ENCODE assay signal across 1 cellular context in the genomic region with DNA sequence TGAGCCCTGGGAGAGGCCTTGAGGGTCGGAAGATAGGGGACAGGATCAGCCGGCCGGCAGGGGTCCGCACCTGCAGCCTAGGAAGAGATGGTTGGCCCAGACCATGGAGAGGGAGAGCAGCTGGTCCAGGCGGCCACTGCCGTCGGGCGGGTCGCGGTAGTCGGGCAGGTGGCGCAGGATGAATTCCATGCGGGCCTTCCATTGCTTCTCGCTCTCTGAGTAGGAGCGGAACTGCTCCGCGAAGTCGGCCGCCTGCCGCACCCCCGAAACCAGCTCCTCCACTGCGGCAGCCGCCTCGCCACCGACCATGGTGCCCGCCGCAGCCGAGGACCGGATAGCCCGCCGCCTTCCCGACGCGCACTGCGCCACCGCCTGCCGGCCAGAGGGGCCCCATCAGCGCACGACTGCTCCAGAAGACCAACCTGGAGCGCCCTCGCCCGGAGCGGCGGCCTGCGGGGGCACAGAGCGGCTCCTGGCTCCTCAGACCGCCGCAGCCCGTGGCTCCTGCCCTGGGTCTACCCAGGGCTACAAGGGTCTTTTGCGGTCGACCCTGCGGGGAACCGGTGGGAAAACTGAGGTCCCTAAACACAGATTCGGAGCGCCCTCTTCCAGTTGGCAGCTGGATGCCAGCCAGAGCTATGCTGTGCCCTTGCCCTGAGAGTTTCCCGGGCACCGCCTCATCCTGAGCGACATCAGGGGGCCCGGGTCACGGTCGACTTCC.
TF ChIP-seq lines count a peak whose summit lies in the region.

A gene with protein sequence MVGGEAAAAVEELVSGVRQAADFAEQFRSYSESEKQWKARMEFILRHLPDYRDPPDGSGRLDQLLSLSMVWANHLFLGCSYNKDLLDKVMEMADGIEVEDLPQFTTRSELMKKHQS (minus strand): TSS at position 336 of the 721 bp plus-strand sequence. CDS start 27 bp downstream, at position 309.

TF ChIP-seq in HepG2, 621 proteins besides CTCF, POLR2A, EP300 and RAD21 (continued from another document and continues in another):
- TF ChIP-seq, protein P1, sequence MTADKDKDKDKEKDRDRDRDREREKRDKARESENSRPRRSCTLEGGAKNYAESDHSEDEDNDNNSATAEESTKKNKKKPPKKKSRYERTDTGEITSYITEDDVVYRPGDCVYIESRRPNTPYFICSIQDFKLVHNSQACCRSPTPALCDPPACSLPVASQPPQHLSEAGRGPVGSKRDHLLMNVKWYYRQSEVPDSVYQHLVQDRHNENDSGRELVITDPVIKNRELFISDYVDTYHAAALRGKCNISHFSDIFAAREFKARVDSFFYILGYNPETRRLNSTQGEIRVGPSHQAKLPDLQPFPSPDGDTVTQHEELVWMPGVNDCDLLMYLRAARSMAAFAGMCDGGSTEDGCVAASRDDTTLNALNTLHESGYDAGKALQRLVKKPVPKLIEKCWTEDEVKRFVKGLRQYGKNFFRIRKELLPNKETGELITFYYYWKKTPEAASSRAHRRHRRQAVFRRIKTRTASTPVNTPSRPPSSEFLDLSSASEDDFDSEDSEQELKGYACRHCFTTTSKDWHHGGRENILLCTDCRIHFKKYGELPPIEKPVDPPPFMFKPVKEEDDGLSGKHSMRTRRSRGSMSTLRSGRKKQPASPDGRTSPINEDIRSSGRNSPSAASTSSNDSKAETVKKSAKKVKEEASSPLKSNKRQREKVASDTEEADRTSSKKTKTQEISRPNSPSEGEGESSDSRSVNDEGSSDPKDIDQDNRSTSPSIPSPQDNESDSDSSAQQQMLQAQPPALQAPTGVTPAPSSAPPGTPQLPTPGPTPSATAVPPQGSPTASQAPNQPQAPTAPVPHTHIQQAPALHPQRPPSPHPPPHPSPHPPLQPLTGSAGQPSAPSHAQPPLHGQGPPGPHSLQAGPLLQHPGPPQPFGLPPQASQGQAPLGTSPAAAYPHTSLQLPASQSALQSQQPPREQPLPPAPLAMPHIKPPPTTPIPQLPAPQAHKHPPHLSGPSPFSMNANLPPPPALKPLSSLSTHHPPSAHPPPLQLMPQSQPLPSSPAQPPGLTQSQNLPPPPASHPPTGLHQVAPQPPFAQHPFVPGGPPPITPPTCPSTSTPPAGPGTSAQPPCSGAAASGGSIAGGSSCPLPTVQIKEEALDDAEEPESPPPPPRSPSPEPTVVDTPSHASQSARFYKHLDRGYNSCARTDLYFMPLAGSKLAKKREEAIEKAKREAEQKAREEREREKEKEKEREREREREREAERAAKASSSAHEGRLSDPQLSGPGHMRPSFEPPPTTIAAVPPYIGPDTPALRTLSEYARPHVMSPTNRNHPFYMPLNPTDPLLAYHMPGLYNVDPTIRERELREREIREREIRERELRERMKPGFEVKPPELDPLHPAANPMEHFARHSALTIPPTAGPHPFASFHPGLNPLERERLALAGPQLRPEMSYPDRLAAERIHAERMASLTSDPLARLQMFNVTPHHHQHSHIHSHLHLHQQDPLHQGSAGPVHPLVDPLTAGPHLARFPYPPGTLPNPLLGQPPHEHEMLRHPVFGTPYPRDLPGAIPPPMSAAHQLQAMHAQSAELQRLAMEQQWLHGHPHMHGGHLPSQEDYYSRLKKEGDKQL (CRISPR knock-in tag; IDR thresholded peaks at IDR 0.05; ENCODE audit: low read depth): peak; percentile 69; the same call in 1 of the 2 replicates
- TF ChIP-seq, protein P2, sequence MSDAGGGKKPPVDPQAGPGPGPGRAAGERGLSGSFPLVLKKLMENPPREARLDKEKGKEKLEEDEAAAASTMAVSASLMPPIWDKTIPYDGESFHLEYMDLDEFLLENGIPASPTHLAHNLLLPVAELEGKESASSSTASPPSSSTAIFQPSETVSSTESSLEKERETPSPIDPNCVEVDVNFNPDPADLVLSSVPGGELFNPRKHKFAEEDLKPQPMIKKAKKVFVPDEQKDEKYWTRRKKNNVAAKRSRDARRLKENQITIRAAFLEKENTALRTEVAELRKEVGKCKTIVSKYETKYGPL (CRISPR knock-in tag; IDR thresholded peaks at IDR 0.05): peak; percentile 71
- TF ChIP-seq, protein P3, sequence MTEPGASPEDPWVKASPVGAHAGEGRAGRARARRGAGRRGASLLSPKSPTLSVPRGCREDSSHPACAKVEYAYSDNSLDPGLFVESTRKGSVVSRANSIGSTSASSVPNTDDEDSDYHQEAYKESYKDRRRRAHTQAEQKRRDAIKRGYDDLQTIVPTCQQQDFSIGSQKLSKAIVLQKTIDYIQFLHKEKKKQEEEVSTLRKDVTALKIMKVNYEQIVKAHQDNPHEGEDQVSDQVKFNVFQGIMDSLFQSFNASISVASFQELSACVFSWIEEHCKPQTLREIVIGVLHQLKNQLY (CRISPR knock-in tag; IDR thresholded peaks at IDR 0.05): 0 out of 2 replicates have a peak, but pooled peaks have one; percentile 59
- TF ChIP-seq MTF2 (CRISPR knock-in tag; IDR thresholded peaks at IDR 0.05; ENCODE audit: borderline replicate concordance): no peak; the same call in 1 of the 2 replicates
- no peak for TF ChIP-seq ZNF296 (CRISPR knock-in tag; conservative IDR thresholded peaks at IDR 0.05)
- peak; percentile 76; the same call in 1 of the 2 replicates for TF ChIP-seq ZBTB8A (CRISPR knock-in tag; IDR thresholded peaks at IDR 0.05; ENCODE audit: borderline replicate concordance, low read depth)
- TF ChIP-seq SOX5 (CRISPR knock-in tag; IDR thresholded peaks at IDR 0.05; ENCODE audit: borderline replicate concordance): peak; percentile 75; the same call in 1 of the 2 replicates
- peak; percentile 99 for TF ChIP-seq ATF7-NPFF (CRISPR knock-in tag; IDR thresholded peaks at IDR 0.05; ENCODE audit: low read depth)
- TF ChIP-seq SMC3 (IDR thresholded peaks at IDR 0.05; ENCODE audit: low read length): peak; percentile 31; the same call in 1 of the 2 replicates
- TF ChIP-seq ZNF331 (CRISPR knock-in tag; IDR thresholded peaks at IDR 0.05): peak; percentile 86
- no peak for TF ChIP-seq ZNF367 (CRISPR knock-in tag; IDR thresholded peaks at IDR 0.05; ENCODE audit: borderline replicate concordance)
- peak; percentile 64; the same call in 1 of the 2 replicates for TF ChIP-seq HIVEP1 (CRISPR knock-in tag; IDR thresholded peaks at IDR 0.05)
- TF ChIP-seq ZSCAN29 (CRISPR knock-in tag; conservative IDR thresholded peaks at IDR 0.05): peak; percentile 81; the same call in 1 of the 2 replicates
- peak; percentile 99 for TF ChIP-seq SPEN (CRISPR knock-in tag; IDR thresholded peaks at IDR 0.05; ENCODE audit: low read depth)
- TF ChIP-seq ZNF124 (CRISPR knock-in tag; IDR thresholded peaks at IDR 0.05): peak; percentile 92
- TF ChIP-seq ZFAT (CRISPR knock-in tag; conservative IDR thresholded peaks at IDR 0.05): peak; percentile 77; the same call in 1 of the 2 replicates
- TF ChIP-seq, protein P4, sequence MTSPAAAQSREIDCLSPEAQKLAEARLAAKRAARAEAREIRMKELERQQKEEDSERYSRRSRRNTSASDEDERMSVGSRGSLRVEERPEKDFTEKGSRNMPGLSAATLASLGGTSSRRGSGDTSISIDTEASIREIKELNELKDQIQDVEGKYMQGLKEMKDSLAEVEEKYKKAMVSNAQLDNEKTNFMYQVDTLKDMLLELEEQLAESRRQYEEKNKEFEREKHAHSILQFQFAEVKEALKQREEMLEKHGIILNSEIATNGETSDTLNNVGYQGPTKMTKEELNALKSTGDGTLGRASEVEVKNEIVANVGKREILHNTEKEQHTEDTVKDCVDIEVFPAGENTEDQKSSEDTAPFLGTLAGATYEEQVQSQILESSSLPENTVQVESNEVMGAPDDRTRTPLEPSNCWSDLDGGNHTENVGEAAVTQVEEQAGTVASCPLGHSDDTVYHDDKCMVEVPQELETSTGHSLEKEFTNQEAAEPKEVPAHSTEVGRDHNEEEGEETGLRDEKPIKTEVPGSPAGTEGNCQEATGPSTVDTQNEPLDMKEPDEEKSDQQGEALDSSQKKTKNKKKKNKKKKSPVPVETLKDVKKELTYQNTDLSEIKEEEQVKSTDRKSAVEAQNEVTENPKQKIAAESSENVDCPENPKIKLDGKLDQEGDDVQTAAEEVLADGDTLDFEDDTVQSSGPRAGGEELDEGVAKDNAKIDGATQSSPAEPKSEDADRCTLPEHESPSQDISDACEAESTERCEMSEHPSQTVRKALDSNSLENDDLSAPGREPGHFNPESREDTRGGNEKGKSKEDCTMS (CRISPR knock-in tag; conservative IDR thresholded peaks at IDR 0.05): 0 out of 2 replicates have a peak, but pooled peaks have one; percentile 46
- TF ChIP-seq, protein P5, sequence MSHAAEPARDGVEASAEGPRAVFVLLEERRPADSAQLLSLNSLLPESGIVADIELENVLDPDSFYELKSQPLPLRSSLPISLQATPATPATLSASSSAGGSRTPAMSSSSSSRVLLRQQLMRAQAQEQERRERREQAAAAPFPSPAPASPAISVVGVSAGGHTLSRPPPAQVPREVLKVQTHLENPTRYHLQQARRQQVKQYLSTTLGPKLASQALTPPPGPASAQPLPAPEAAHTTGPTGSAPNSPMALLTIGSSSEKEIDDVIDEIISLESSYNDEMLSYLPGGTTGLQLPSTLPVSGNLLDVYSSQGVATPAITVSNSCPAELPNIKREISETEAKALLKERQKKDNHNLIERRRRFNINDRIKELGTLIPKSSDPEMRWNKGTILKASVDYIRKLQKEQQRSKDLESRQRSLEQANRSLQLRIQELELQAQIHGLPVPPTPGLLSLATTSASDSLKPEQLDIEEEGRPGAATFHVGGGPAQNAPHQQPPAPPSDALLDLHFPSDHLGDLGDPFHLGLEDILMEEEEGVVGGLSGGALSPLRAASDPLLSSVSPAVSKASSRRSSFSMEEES (CRISPR knock-in tag; IDR thresholded peaks at IDR 0.05): peak; percentile 83
- TF ChIP-seq RXRA (CRISPR knock-in tag; IDR thresholded peaks at IDR 0.05): peak; percentile 90
- TF ChIP-seq XBP1 (CRISPR knock-in tag; IDR thresholded peaks at IDR 0.05): no peak
- no peak for TF ChIP-seq ATF1 (CRISPR knock-in tag; IDR thresholded peaks at IDR 0.05)
- TF ChIP-seq ZNF549 (CRISPR knock-in tag; IDR thresholded peaks at IDR 0.05): 0 out of 2 replicates have a peak, but pooled peaks have one; percentile 28
- TF ChIP-seq NFKBIZ (CRISPR knock-in tag; IDR thresholded peaks at IDR 0.05): 0 out of 2 replicates have a peak, but pooled peaks have one; percentile 51
- no peak for TF ChIP-seq SIN3A (IDR thresholded peaks at IDR 0.05; ENCODE audit: borderline replicate concordance, low read depth, low read length)
- 0 out of 2 replicates have a peak, but pooled peaks have one; percentile 24 for TF ChIP-seq SIX1 (CRISPR knock-in tag; IDR thresholded peaks at IDR 0.05; ENCODE audit: borderline replicate concordance)
- TF ChIP-seq NR1H2 (CRISPR knock-in tag; IDR thresholded peaks at IDR 0.05; ENCODE audit: borderline replicate concordance, low read depth): no peak; the same call in 1 of the 2 replicates
- TF ChIP-seq NFIB (CRISPR knock-in tag; IDR thresholded peaks at IDR 0.05; ENCODE audit: borderline replicate concordance): no peak
- TF ChIP-seq NRL (CRISPR knock-in tag; IDR thresholded peaks at IDR 0.05; ENCODE audit: borderline replicate concordance): peak; percentile 97
- TF ChIP-seq MXD4 (CRISPR knock-in tag; IDR thresholded peaks at IDR 0.05): peak; percentile 85
- TF ChIP-seq ZNF510 (CRISPR knock-in tag; IDR thresholded peaks at IDR 0.05; ENCODE audit: low read depth): peak; percentile 94; the same call in 1 of the 2 replicates
- 0 out of 2 replicates have a peak, but pooled peaks have one; percentile 78 for TF ChIP-seq ZNF160 (CRISPR knock-in tag; IDR thresholded peaks at IDR 0.05)
- TF ChIP-seq MYNN (CRISPR knock-in tag; IDR thresholded peaks at IDR 0.05; ENCODE audit: low read depth): no peak
- TF ChIP-seq KMT2A (CRISPR knock-in tag; IDR thresholded peaks at IDR 0.05): peak; percentile 98
- no peak for TF ChIP-seq HDAC6 (IDR thresholded peaks at IDR 0.05; ENCODE audit: low read depth, low read length)
- TF ChIP-seq ZNF205 (CRISPR knock-in tag; IDR thresholded peaks at IDR 0.05): peak; percentile 89
- TF ChIP-seq AGO2 (optimal IDR thresholded peaks at IDR 0.05; ENCODE audit: low read depth, low read length): peak; percentile 75
- TF ChIP-seq HNRNPUL1 (IDR thresholded peaks at IDR 0.05; ENCODE audit: low read depth, low read length): peak; percentile 79; the same call in 1 of the 2 replicates
- peak; percentile 83; the same call in 1 of the 2 replicates for TF ChIP-seq KLF12 (CRISPR knock-in tag; IDR thresholded peaks at IDR 0.05; ENCODE audit: borderline replicate concordance)
- no peak for TF ChIP-seq ARNT (IDR thresholded peaks at IDR 0.05)
- TF ChIP-seq IKZF4 (CRISPR knock-in tag; IDR thresholded peaks at IDR 0.05; ENCODE audit: borderline replicate concordance, low read depth, not compliant biosample characterization): peak; percentile 41
- TF ChIP-seq, protein P6, sequence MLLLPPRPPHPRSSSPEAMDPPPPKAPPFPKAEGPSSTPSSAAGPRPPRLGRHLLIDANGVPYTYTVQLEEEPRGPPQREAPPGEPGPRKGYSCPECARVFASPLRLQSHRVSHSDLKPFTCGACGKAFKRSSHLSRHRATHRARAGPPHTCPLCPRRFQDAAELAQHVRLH (CRISPR knock-in tag; IDR thresholded peaks at IDR 0.05; ENCODE audit: borderline replicate concordance, low read depth): peak; percentile 94; the same call in 1 of the 2 replicates
- TF ChIP-seq GLI4 (CRISPR knock-in tag; IDR thresholded peaks at IDR 0.05; ENCODE audit: borderline replicate concordance): no peak
- TF ChIP-seq ZNF850 (CRISPR knock-in tag; conservative IDR thresholded peaks at IDR 0.05): no peak
- 0 out of 2 replicates have a peak, but pooled peaks have one; percentile 52 for TF ChIP-seq ZNF337 (CRISPR knock-in tag; IDR thresholded peaks at IDR 0.05; ENCODE audit: borderline replicate concordance, low read depth)
- TF ChIP-seq, protein P7, sequence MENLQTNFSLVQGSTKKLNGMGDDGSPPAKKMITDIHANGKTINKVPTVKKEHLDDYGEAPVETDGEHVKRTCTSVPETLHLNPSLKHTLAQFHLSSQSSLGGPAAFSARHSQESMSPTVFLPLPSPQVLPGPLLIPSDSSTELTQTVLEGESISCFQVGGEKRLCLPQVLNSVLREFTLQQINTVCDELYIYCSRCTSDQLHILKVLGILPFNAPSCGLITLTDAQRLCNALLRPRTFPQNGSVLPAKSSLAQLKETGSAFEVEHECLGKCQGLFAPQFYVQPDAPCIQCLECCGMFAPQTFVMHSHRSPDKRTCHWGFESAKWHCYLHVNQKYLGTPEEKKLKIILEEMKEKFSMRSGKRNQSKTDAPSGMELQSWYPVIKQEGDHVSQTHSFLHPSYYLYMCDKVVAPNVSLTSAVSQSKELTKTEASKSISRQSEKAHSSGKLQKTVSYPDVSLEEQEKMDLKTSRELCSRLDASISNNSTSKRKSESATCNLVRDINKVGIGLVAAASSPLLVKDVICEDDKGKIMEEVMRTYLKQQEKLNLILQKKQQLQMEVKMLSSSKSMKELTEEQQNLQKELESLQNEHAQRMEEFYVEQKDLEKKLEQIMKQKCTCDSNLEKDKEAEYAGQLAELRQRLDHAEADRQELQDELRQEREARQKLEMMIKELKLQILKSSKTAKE (CRISPR knock-in tag; IDR thresholded peaks at IDR 0.05; ENCODE audit: borderline replicate concordance): peak; percentile 59; the same call in 1 of the 2 replicates
- TF ChIP-seq, protein P8, sequence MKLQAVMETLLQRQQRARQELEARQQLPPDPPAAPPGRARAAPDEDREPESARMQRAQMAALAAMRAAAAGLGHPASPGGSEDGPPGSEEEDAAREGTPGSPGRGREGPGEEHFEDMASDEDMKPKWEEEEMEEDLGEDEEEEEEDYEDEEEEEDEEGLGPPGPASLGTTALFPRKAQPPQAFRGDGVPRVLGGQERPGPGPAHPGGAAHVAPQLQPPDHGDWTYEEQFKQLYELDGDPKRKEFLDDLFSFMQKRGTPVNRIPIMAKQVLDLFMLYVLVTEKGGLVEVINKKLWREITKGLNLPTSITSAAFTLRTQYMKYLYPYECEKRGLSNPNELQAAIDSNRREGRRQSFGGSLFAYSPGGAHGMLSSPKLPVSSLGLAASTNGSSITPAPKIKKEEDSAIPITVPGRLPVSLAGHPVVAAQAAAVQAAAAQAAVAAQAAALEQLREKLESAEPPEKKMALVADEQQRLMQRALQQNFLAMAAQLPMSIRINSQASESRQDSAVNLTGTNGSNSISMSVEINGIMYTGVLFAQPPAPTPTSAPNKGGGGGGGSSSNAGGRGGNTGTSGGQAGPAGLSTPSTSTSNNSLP (IDR thresholded peaks at IDR 0.05; ENCODE audit: low read depth, low read length): no peak
